Comparison of ENCODE assay signal across 1 cellular context in the genomic region with DNA sequence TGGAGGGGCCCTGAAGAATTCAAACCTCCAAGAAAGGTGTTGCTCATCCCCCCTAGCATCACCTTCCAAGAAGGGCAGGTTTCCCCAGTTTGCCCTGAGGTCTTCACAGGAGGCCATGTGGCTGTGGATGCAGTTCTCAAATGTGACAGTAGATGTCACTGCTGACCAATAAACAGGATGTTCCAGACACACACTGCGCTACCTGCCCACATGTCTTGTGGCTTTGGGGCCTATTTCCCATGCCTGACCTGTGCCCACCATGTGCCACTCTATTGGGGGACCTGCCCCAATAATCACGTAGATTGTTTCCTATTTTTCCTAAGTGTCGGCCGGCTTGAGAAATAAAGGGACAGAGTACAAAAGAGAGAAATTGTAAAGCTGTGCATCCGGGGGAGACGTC.
TF ChIP-seq lines count a peak whose summit lies in the region.

No MANE protein-coding gene starts in this region.

TF ChIP-seq in endothelial cell of umbilical vein, 7 proteins besides CTCF, POLR2A, EP300 and RAD21:
- TF ChIP-seq EZH2 (IDR thresholded peaks at IDR 0.05; ENCODE audit: borderline replicate concordance, low read depth, low read length, severe bottlenecking) (no peak), FOS (IDR thresholded peaks at IDR 0.05; ENCODE audit: borderline replicate concordance, insufficient read depth, low read length) (no peak), MYC (IDR thresholded peaks at IDR 0.05; ENCODE audit: low read depth, low read length) (no peak), MAX (IDR thresholded peaks at IDR 0.05; ENCODE audit: insufficient read depth, insufficient read length) (no peak), JUN (IDR thresholded peaks at IDR 0.05; ENCODE audit: borderline replicate concordance, insufficient read depth, insufficient read length, low read depth) (no peak), POLR2AphosphoS5 (IDR thresholded peaks at IDR 0.05; ENCODE audit: insufficient read depth, low read depth, low read length) (no peak), GATA2 (IDR thresholded peaks at IDR 0.05; ENCODE audit: insufficient read depth, insufficient read length, low read depth, low read length) (no peak)
